Comparison of ENCODE assay signal across 1 cellular context in the genomic region with DNA sequence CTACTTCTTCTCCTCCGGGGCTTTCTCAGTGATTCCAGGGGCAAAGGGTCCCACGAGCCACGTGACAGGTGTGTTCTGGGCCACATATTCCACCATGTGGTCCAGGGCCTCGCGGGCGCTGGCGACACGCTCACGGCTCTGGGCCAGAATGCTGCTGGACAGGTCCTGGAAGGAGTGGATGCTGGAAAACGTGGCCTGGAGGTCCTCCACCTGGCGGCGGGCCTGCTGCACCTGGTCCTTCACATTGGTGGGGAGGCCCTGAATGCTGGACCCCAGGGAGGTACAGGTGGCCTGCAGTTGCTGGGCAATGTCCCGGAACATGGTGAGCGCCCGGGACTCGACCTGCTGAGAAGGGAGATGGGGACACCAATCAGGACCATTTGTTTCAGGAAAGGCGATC.
TF ChIP-seq lines count a peak whose summit lies in the region.

No MANE protein-coding gene starts in this region.

TF ChIP-seq in IMR-90, 13 proteins besides CTCF, POLR2A, EP300 and RAD21:
- no peak for TF ChIP-seq RFX5 (IDR thresholded peaks at IDR 0.05; ENCODE audit: low read depth, low read length)
- no peak for TF ChIP-seq CEBPB (IDR thresholded peaks at IDR 0.05; ENCODE audit: low read depth, low read length)
- TF ChIP-seq MXI1 (IDR thresholded peaks at IDR 0.05; ENCODE audit: borderline replicate concordance, low read depth, low read length), result no peak
- no peak for TF ChIP-seq MAFK (IDR thresholded peaks at IDR 0.05; ENCODE audit: low read depth, low read length)
- TF ChIP-seq SMC3 (IDR thresholded peaks at IDR 0.05; ENCODE audit: low read depth, low read length), result no peak
- TF ChIP-seq, protein P1, sequence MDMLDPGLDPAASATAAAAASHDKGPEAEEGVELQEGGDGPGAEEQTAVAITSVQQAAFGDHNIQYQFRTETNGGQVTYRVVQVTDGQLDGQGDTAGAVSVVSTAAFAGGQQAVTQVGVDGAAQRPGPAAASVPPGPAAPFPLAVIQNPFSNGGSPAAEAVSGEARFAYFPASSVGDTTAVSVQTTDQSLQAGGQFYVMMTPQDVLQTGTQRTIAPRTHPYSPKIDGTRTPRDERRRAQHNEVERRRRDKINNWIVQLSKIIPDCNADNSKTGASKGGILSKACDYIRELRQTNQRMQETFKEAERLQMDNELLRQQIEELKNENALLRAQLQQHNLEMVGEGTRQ (IDR thresholded peaks at IDR 0.05; ENCODE audit: low read depth, low read length), result no peak
- TF ChIP-seq, protein P2, sequence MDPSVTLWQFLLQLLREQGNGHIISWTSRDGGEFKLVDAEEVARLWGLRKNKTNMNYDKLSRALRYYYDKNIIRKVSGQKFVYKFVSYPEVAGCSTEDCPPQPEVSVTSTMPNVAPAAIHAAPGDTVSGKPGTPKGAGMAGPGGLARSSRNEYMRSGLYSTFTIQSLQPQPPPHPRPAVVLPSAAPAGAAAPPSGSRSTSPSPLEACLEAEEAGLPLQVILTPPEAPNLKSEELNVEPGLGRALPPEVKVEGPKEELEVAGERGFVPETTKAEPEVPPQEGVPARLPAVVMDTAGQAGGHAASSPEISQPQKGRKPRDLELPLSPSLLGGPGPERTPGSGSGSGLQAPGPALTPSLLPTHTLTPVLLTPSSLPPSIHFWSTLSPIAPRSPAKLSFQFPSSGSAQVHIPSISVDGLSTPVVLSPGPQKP (IDR thresholded peaks at IDR 0.05; ENCODE audit: borderline replicate concordance, low read depth, low read length), result no peak
- no peak for TF ChIP-seq CHD1 (IDR thresholded peaks at IDR 0.05; ENCODE audit: low read depth, low read length)
- no peak for TF ChIP-seq NFE2L2 (IDR thresholded peaks at IDR 0.05; ENCODE audit: low read depth, low read length)
- TF ChIP-seq RCOR1 (IDR thresholded peaks at IDR 0.05; ENCODE audit: insufficient replicate concordance, low read length), result no peak
